22 cellular contexts compared by ENCODE assay signal in genomic region chr3:21913791-21914190, GRCh38.
A peak's percentile ranks its signal among the peaks of the same experiment; 100 is the strongest.
DNase-seq lines count a peak whose midpoint lies in the region; ATAC-seq, FAIRE-seq and TF ChIP-seq lines count a peak whose summit lies in the region.
"Had no signal": no experiment of that assay in that cellular context is flagged by ENCODE, and none has a peak within 500 bp of the region (broad histone marks: within the 10 kb centered on the region; RNA-seq: fewer than 3 reads in every experiment).

No MANE protein-coding gene starts in this region.

- POLR2A ChIA-PET in naive thymus-derived CD8-positive, alpha-beta T cell (lab: Charles Lee): no interaction called here

- no peaks in the 10 kb centered on the region for H3K36me3 Mint-ChIP-seq in astrocyte (ENCODE audit: low read depth, unreplicated experiment)
- H3K36me3 Mint-ChIP-seq in naive thymus-derived CD8-positive, alpha-beta T cell: no peaks in the 10 kb centered on the region
- H3K36me3 Mint-ChIP-seq: activated naive CD8-positive, alpha-beta T cell; T-cell had no signal

- DNase-seq in AG08395 (ENCODE audit: low spot score) (peak; percentile 45), GM23248 (peak; percentile 57), astrocyte (ENCODE audit: low read depth) (peak; percentile 65), breast epithelium (ENCODE audit: low spot score in 2 of 2) (no peak), NCI-H2081 (lab: John Stamatoyannopoulos, UW) (no peak), GM12891 (ENCODE audit: insufficient read length, low spot score) (no peak)
- no peak for DNase-seq in naive thymus-derived CD8-positive, alpha-beta T cell
- DNase-seq: activated CD4-positive, alpha-beta T cell treated with anti-CD3 and anti-CD28 coated beads, Interleukin-2, amount 50 U/mL, for 48 hours; activated T-cell treated with anti-CD3 and anti-CD28 coated beads, Interleukin-2, amount 50 U/mL, for 48 hours; effector CD8-positive, alpha-beta T cell; esophagus squamous epithelium; KG1; left colon; NCI-H1105 treated with DMSO at 0.1 percent for 48 hours; right cardiac atrium; stimulated activated CD4-positive, alpha-beta T cell treated with anti-CD3 and anti-CD28 coated beads, Interleukin-2, amount 100 ng/mL, for 24 hours; T-cell had no signal

- H3K9me2 ChIP-seq in GM23248 (ENCODE audit: insufficient read depth): no peaks in the 10 kb centered on the region

- H3K27me3 ChIP-seq in GM23248 (replicated peaks; ENCODE audit: insufficient read depth) (no peaks in the 10 kb centered on the region), astrocyte (ENCODE audit: insufficient read depth, low read length) (no peaks in the 10 kb centered on the region), breast epithelium (no peaks in the 10 kb centered on the region)
- H3K27me3 ChIP-seq: esophagus squamous epithelium, neutrophil, suprapubic skin had no signal

- H3K27me3 Mint-ChIP-seq in astrocyte (ENCODE audit: low read depth, unreplicated experiment): no peaks in the 10 kb centered on the region
- no peaks in the 10 kb centered on the region for H3K27me3 Mint-ChIP-seq in naive thymus-derived CD8-positive, alpha-beta T cell
- H3K27me3 Mint-ChIP-seq: activated naive CD8-positive, alpha-beta T cell; T-cell had no signal

- H3K79me2 ChIP-seq in GM23248 (ENCODE audit: insufficient read depth): no peaks in the 10 kb centered on the region
- H3K79me2 ChIP-seq in astrocyte (ENCODE audit: insufficient read depth, low read length): no peaks in the 10 kb centered on the region

- H3K27ac ChIP-seq in GM23248 (no peak overlapping the region), astrocyte (ENCODE audit: low read depth, low read length) (no peak overlapping the region), breast epithelium (no peak overlapping the region)
- H3K27ac ChIP-seq: esophagus squamous epithelium, neutrophil, suprapubic skin had no signal

- H3K4me2 ChIP-seq in GM23248 (ENCODE audit: unreplicated experiment): peak overlapping the region; percentile 27
- peak overlapping the region; percentile 9 for H3K4me2 ChIP-seq in astrocyte (ENCODE audit: low read length)

- no peak for FAIRE-seq in astrocyte (lab: Jason Lieb, UNC)
- peak; percentile 90 for FAIRE-seq in islet of Langerhans (lab: Jason Lieb, UNC)
- FAIRE-seq in GM12891 (lab: Jason Lieb, UNC): no peak

- peaks cover 13% of the 10 kb centered on the region for H3K4me1 Mint-ChIP-seq in astrocyte (ENCODE audit: low read depth, unreplicated experiment)
- no peaks in the 10 kb centered on the region for H3K4me1 Mint-ChIP-seq in naive thymus-derived CD8-positive, alpha-beta T cell
- H3K4me1 Mint-ChIP-seq: T-cell had no signal

- intact Hi-C loops in breast epithelium (cut with DNase I; ENCODE audit: low total_unique reads): no loop called here

- no peak overlapping the region for H3K4me3 ChIP-seq in GM23248
- no peak overlapping the region for H3K4me3 ChIP-seq in astrocyte (ENCODE audit: insufficient read depth, low read depth, low read length)
- no peak overlapping the region for H3K4me3 ChIP-seq in breast epithelium
- H3K4me3 ChIP-seq: esophagus squamous epithelium, suprapubic skin had no signal

- H3F3A ChIP-seq in GM23248 (ENCODE audit: insufficient read depth): no peaks in the 10 kb centered on the region; the same call in 1 of the 2 replicates

- H4K20me1 ChIP-seq in GM23248 (ENCODE audit: insufficient read depth) (no peaks in the 10 kb centered on the region), astrocyte (ENCODE audit: insufficient read depth, low read length) (no peaks in the 10 kb centered on the region)

- H3K27ac Mint-ChIP-seq in astrocyte (ENCODE audit: unreplicated experiment): no peak overlapping the region
- no peak overlapping the region for H3K27ac Mint-ChIP-seq in naive thymus-derived CD8-positive, alpha-beta T cell
- H3K27ac Mint-ChIP-seq: activated naive CD8-positive, alpha-beta T cell; T-cell had no signal

- H3K4me3 Mint-ChIP-seq in astrocyte (ENCODE audit: unreplicated experiment): no peak overlapping the region
- H3K4me3 Mint-ChIP-seq in naive thymus-derived CD8-positive, alpha-beta T cell: no peak overlapping the region
- H3K4me3 Mint-ChIP-seq: activated naive CD8-positive, alpha-beta T cell; T-cell had no signal

- TF ChIP-seq POLR2A in breast epithelium (IDR thresholded peaks at IDR 0.05): no peak
- no peak for TF ChIP-seq POLR2A in GM12891 (IDR thresholded peaks at IDR 0.05; ENCODE audit: low read depth, low read length)

- H3K9me3 ChIP-seq in GM23248 (ENCODE audit: low read depth) (no peaks in the 10 kb centered on the region), astrocyte (ENCODE audit: insufficient read depth, low read depth, low read length) (no peaks in the 10 kb centered on the region), breast epithelium (no peaks in the 10 kb centered on the region)
- H3K9me3 ChIP-seq: esophagus squamous epithelium, neutrophil, suprapubic skin had no signal

- TF ChIP-seq CTCF in astrocyte (IDR thresholded peaks at IDR 0.05; ENCODE audit: insufficient read depth, low read depth, low read length): no peak
- no peak for TF ChIP-seq CTCF in breast epithelium (IDR thresholded peaks at IDR 0.05)

- in situ Hi-C loops in GM23248 (cut with MboI): no loop called here

- H3K9ac ChIP-seq in GM23248 (no peak overlapping the region), astrocyte (ENCODE audit: low read length) (no peak overlapping the region)

- no peaks in the 10 kb centered on the region for H3K9me3 Mint-ChIP-seq in astrocyte (ENCODE audit: unreplicated experiment)
- peaks cover 0 to 18% (median 6%) of the 10 kb centered on the region in 9 donors for H3K9me3 Mint-ChIP-seq in naive thymus-derived CD8-positive, alpha-beta T cell

- ATAC-seq in naive thymus-derived CD8-positive, alpha-beta T cell: no peak
- ATAC-seq: left colon, right cardiac atrium, Right ventricle myocardium inferior, T-cell had no signal

- H2AFZ ChIP-seq in GM23248: 0 out of 2 replicates have a peak overlapping the region, but pooled peaks have one; percentile 6
- H2AFZ ChIP-seq in astrocyte (ENCODE audit: low read depth, low read length): no peak overlapping the region

- no peaks in the 10 kb centered on the region for H3K36me3 ChIP-seq in GM23248 (ENCODE audit: low read depth)
- no peaks in the 10 kb centered on the region for H3K36me3 ChIP-seq in astrocyte (ENCODE audit: insufficient read depth, low read length)
- no peaks in the 10 kb centered on the region for H3K36me3 ChIP-seq in breast epithelium
- H3K36me3 ChIP-seq: esophagus squamous epithelium, neutrophil, suprapubic skin had no signal

- H3K4me1 ChIP-seq in GM23248 (ENCODE audit: insufficient read depth): peaks cover 18% of the 10 kb centered on the region
- H3K4me1 ChIP-seq in astrocyte (ENCODE audit: insufficient read depth, low read length): peaks cover 8% of the 10 kb centered on the region
- no peaks in the 10 kb centered on the region for H3K4me1 ChIP-seq in breast epithelium
- H3K4me1 ChIP-seq: esophagus squamous epithelium, suprapubic skin had no signal

TF ChIP-seq in GM12891, 5 proteins besides CTCF, POLR2A, EP300 and RAD21:
- TF ChIP-seq TAF1 (IDR thresholded peaks at IDR 0.05; ENCODE audit: low read depth, low read length): no peak
- TF ChIP-seq POLR2AphosphoS5 (IDR thresholded peaks at IDR 0.05; ENCODE audit: low read depth, low read length): no peak
- TF ChIP-seq POU2F2 (IDR thresholded peaks at IDR 0.05; ENCODE audit: low read depth, low read length): no peak
- TF ChIP-seq PAX5 (IDR thresholded peaks at IDR 0.05; ENCODE audit: insufficient read depth, low read length, severe bottlenecking): no peak
- TF ChIP-seq SPI1 (IDR thresholded peaks at IDR 0.05; ENCODE audit: low read depth, low read length): no peak

Comparison
In these comparisons a context has a peak if more than half of its experiments do, and no peak if none do; other contexts are left out.
1. DNase-seq: peak in AG08395 (single experiment), GM23248 (single experiment) and astrocyte (single experiment); none in breast epithelium (0 of 2), NCI-H2081 (0 of 2), GM12891 (single experiment) and naive thymus-derived CD8-positive, alpha-beta T cell (0 of 10).